In the genomic region with DNA sequence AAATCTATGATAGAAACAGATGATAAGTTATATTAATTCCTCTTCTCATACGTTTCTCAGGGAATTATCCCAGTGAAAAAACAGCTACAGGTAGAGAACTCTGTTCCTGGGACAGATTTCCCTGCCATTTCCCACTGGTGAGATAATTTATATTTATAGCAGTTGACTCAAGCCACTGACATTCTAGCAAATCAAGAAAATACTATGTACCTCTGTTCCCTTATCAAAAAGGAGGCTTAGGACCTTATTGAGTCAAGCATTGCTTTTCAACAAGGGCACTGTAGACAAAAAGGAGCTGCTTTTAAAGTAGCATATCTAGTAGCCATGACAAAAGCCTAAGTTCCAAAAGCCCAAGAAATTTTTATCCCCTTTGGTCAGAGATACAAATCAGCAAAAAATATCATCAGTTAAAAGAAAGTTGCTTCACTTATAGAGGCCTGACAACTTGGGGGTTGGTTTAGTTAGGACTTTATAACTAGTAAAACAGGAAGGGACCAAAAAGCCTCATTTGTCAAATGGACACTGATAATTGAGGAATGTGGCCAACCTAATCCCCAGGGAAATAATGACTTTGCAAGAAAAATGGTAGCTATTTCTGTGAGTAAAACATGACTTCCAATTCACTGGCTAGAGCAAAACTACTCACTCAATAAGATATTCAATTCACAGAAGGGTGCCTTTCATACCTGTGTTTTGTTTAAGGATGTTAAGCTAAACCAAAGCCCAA, we compare ENCODE assay signal across 16 cellular contexts.
"Had no signal": no experiment of that assay in that cellular context is flagged by ENCODE, and none has a peak within 500 bp of the region (broad histone marks: within the 10 kb centered on the region; RNA-seq: fewer than 3 reads in every experiment).

No MANE protein-coding gene starts in this region.

- H3K27ac ChIP-seq: colonic mucosa, parathyroid adenoma, tibial nerve, vagina had no signal

- H3K36me3 ChIP-seq: colonic mucosa, tibial nerve, vagina had no signal

- H3K4me1 ChIP-seq: colonic mucosa, parathyroid adenoma, tibial nerve, vagina had no signal

- H3K79me2 ChIP-seq: parathyroid adenoma had no signal

- DNase-seq: activated CD4-positive, alpha-beta T cell treated with anti-CD3 and anti-CD28 coated beads, Interleukin-2, amount 50 U/mL, for 1 hour; activated CD8-positive, alpha-beta memory T cell treated with anti-CD3 and anti-CD28 coated beads, Interleukin-2, amount 50 U/mL, for 4 hours; activated effector memory CD4-positive, alpha-beta T cell treated with Interleukin-2 at 50 U/mL for 16 hours; activated naive CD4-positive, alpha-beta T cell treated with anti-CD3 and anti-CD28 coated beads, Interleukin-2, amount 10 ng/mL, durations not matched to agents 7 days and 5 days; activated T-cell treated with anti-CD3 and anti-CD28 coated beads, Interleukin-2, amount 50 U/mL, for 4 hours; colonic mucosa; natural killer cell; retina; stimulated activated CD4-positive, alpha-beta T cell treated with anti-CD3 and anti-CD28 coated beads, Interleukin-12 subunit alpha, Interleukin-12 subunit beta, amount 100 ng/mL, for 4 hours; stimulated activated CD4-positive, alpha-beta T cell treated with anti-CD3 and anti-CD28 coated beads, Interleukin-1b, Interleukin-23, amount 100 ng/mL, for 48 hours; stimulated activated CD8-positive, alpha-beta memory T cell treated with anti-CD3 and anti-CD28 coated beads, Interleukin-4, amount 100 ng/mL, for 48 hours; stimulated activated naive CD4-positive, alpha-beta T cell treated with Interleukin-2 at 50 U/mL for 16 hours had no signal

- H3K27me3 ChIP-seq: colonic mucosa, tibial nerve, vagina had no signal

- H2AFZ ChIP-seq: parathyroid adenoma had no signal

- H3K9ac ChIP-seq: parathyroid adenoma had no signal

- ATAC-seq: activated CD4-positive, CD25-positive, alpha-beta regulatory T cell treated with anti-CD3 and anti-CD28 coated beads, Interleukin-2, amount 50 U/mL, for 24 hours; activated T-cell treated with anti-CD3 and anti-CD28 coated beads, Interleukin-2, amount 50 U/mL, for 4 hours; natural killer cell had no signal

- H3K4me3 ChIP-seq: colonic mucosa, tibial nerve, vagina had no signal

- H3K9me3 ChIP-seq: colonic mucosa, tibial nerve, vagina had no signal
